ENCODE assay signal across 26 cellular contexts in genomic region chr7:115749924-115750323, GRCh38.
DNase-seq lines count a peak whose midpoint lies in the region; ATAC-seq and TF ChIP-seq lines count a peak whose summit lies in the region.
"Had no signal": no experiment of that assay in that cellular context is flagged by ENCODE, and none has a peak within 500 bp of the region (broad histone marks: within the 10 kb centered on the region; RNA-seq: fewer than 3 reads in every experiment).

No MANE protein-coding gene starts in this region.

- no peak overlapping the region for H2AFZ ChIP-seq in trophoblast cell (ENCODE audit: insufficient read depth, low read length, poor library complexity)

- H3K9me3 ChIP-seq in right atrium auricular region (no peaks in the 10 kb centered on the region), thyroid gland (no peaks in the 10 kb centered on the region), trophoblast cell (ENCODE audit: insufficient read depth, low read depth, low read length) (no peaks in the 10 kb centered on the region)
- H3K9me3 ChIP-seq: esophagus muscularis mucosa, spleen had no signal

- no peak overlapping the region for H2BK5ac ChIP-seq in trophoblast cell (ENCODE audit: low read depth, low read length, poor library complexity)

- H2BK12ac ChIP-seq in trophoblast cell (ENCODE audit: low read length), result no peak overlapping the region

- H3K27me3 ChIP-seq in right atrium auricular region (no peaks in the 10 kb centered on the region), thyroid gland (no peaks in the 10 kb centered on the region), trophoblast cell (ENCODE audit: insufficient read depth, low read length) (no peaks in the 10 kb centered on the region)
- H3K27me3 ChIP-seq: brain microvascular endothelial cell, esophagus muscularis mucosa, spleen had no signal

- no peak overlapping the region for H3K18ac ChIP-seq in trophoblast cell (ENCODE audit: low read length)

- 21 to 34% methylated on average over 6 of the region's 6 CpGs for WGBS in thyroid gland, 2 donors
- WGBS in trophoblast cell (ENCODE audit: extremely low coverage, insufficient coverage, insufficient read length), result no CpG with 5 or more reads among the region's 6 CpGs

- TF ChIP-seq POLR2A in thyroid gland (IDR thresholded peaks at IDR 0.05), result no peak

- H4K12ac ChIP-seq in trophoblast cell (ENCODE audit: low read depth, low read length), result no peak overlapping the region

- H3K36me3 ChIP-seq in right atrium auricular region (no peaks in the 10 kb centered on the region), thyroid gland (no peaks in the 10 kb centered on the region), trophoblast cell (ENCODE audit: control insufficient read depth in 1 of 2, insufficient read depth in 2 of 2, low read length in 2 of 2) (no peaks in the 10 kb centered on the region)
- H3K36me3 ChIP-seq: brain microvascular endothelial cell, esophagus muscularis mucosa, spleen had no signal

- H3K27ac ChIP-seq in right atrium auricular region (no peak overlapping the region), thyroid gland (no peak overlapping the region), trophoblast cell (ENCODE audit: low read depth, low read length) (no peak overlapping the region)
- H3K27ac ChIP-seq: brain microvascular endothelial cell, C4-2B, esophagus muscularis mucosa, RWPE1, spleen had no signal

- no peak overlapping the region for H2BK120ac ChIP-seq in trophoblast cell (ENCODE audit: insufficient read depth, low read length, poor library complexity)

- H3K4ac ChIP-seq in trophoblast cell (ENCODE audit: low read depth, low read length), result no peak overlapping the region

- H3K23ac ChIP-seq in trophoblast cell (ENCODE audit: low read length), result no peak overlapping the region

- no peak overlapping the region for H4K8ac ChIP-seq in trophoblast cell (ENCODE audit: low read depth, low read length)

- H3K79me1 ChIP-seq in trophoblast cell (ENCODE audit: low read length), result no peaks in the 10 kb centered on the region

- no peak overlapping the region for H2AK5ac ChIP-seq in trophoblast cell (ENCODE audit: low read length)

- DNase-seq in Right ventricle myocardium superior (peak; percentile 20), right atrium auricular region (ENCODE audit: low spot score) (no peak), NCI-H187 treated with DMSO at 0.1 percent for 48 hours (lab: John Stamatoyannopoulos, UW) (peak; percentile 68), choroid plexus epithelial cell (ENCODE audit: low read depth) (peak; percentile 15), thyroid gland (peak; percentile 92 to 93), NCI-H2081 (lab: John Stamatoyannopoulos, UW) (no peak), NCI-H226 (no peak), trophoblast cell (no peak)
- DNase-seq: activated B cell treated with CpG ODN at 0.5 μM for 24 hours; activated CD4-positive, alpha-beta memory T cell treated with anti-CD3 and anti-CD28 coated beads for 36 hours; activated effector memory CD4-positive, alpha-beta T cell treated with anti-CD3 and anti-CD28 coated beads, Interleukin-2, amount 50 U/mL, for 16 hours; activated naive CD8-positive, alpha-beta T cell treated with anti-CD3 and anti-CD28 coated beads, Interleukin-2, amount 50 U/mL, for 24 hours; brain microvascular endothelial cell; effector memory CD4-positive, alpha-beta T cell; kidney glomerular epithelial cell; mesenchymal stem cell; naive B cell; NCI-H1092; NCI-H2227 treated with DMSO at 0.1 percent for 48 hours; occipital lobe; spleen; stimulated activated CD4-positive, alpha-beta T cell treated with anti-CD3 and anti-CD28 coated beads, Interleukin-4, amount 100 ng/mL, for 1 hour; stimulated activated naive CD8-positive, alpha-beta T cell treated with anti-CD3 and anti-CD28 coated beads, Interleukin-15, Interleukin-2, amounts not matched to agents 100 U/mL and 50 U/mL, for 24 hours had no signal

- H3K4me2 ChIP-seq in trophoblast cell (ENCODE audit: low read length), result no peak overlapping the region

- TF ChIP-seq CTCF in right atrium auricular region (IDR thresholded peaks at IDR 0.05) (no peak), choroid plexus epithelial cell (conservative IDR thresholded peaks at IDR 0.05; ENCODE audit: low read depth, low read length) (no peak), thyroid gland (IDR thresholded peaks at IDR 0.05) (no peak)

- H3K4me3 ChIP-seq in right atrium auricular region (no peak overlapping the region), choroid plexus epithelial cell (ENCODE audit: low read depth, low read length) (no peak overlapping the region), thyroid gland (replicated peaks in 1 of 3) (no peak overlapping the region), trophoblast cell (ENCODE audit: low read depth, low read length) (no peak overlapping the region)
- H3K4me3 ChIP-seq: esophagus muscularis mucosa, spleen had no signal

- no peak for ATAC-seq in Right ventricle myocardium superior (ENCODE audit: poor library complexity)
- ATAC-seq: activated naive CD8-positive, alpha-beta T cell treated with anti-CD3 and anti-CD28 coated beads, Interleukin-2, amount 50 U/mL, for 24 hours; stimulated activated naive CD8-positive, alpha-beta T cell treated with anti-CD3 and anti-CD28 coated beads, Interleukin-15, Interleukin-2, amounts not matched to agents 100 U/mL and 50 U/mL, for 24 hours had no signal

- no peak overlapping the region for H4K91ac ChIP-seq in trophoblast cell (ENCODE audit: low read depth, low read length)

- no peak overlapping the region for H3K14ac ChIP-seq in trophoblast cell (ENCODE audit: low read length)

- H3K4me1 ChIP-seq in right atrium auricular region (no peaks in the 10 kb centered on the region), thyroid gland (peaks cover 3 to 4% of the 10 kb centered on the region in 2 donors), trophoblast cell (ENCODE audit: control insufficient read depth in 1 of 2, insufficient read depth in 2 of 2, low read length in 2 of 2) (no peaks in the 10 kb centered on the region)
- H3K4me1 ChIP-seq: spleen had no signal

- H3K79me2 ChIP-seq in trophoblast cell (ENCODE audit: control insufficient read depth, insufficient read depth, low read length, poor library complexity), result no peaks in the 10 kb centered on the region

- no peak overlapping the region for H3K9ac ChIP-seq in trophoblast cell (ENCODE audit: low read length)

- intact Hi-C loops in Right ventricle myocardium superior (cut with DNase I) (no loop called here), thyroid gland (cut with DNase I) (no loop called here)

Comparison
In these comparisons a context has a peak if more than half of its experiments do, and no peak if none do; other contexts are left out.
1. DNase-seq: peak in Right ventricle myocardium superior (single experiment), NCI-H187 treated with DMSO at 0.1 percent for 48 hours (single experiment), choroid plexus epithelial cell (single experiment) and thyroid gland (2 of 2); none in right atrium auricular region (single experiment), NCI-H2081 (0 of 2), NCI-H226 (single experiment) and trophoblast cell (0 of 2).